ENCODE assay signal across 8 cellular contexts in the genomic region with DNA sequence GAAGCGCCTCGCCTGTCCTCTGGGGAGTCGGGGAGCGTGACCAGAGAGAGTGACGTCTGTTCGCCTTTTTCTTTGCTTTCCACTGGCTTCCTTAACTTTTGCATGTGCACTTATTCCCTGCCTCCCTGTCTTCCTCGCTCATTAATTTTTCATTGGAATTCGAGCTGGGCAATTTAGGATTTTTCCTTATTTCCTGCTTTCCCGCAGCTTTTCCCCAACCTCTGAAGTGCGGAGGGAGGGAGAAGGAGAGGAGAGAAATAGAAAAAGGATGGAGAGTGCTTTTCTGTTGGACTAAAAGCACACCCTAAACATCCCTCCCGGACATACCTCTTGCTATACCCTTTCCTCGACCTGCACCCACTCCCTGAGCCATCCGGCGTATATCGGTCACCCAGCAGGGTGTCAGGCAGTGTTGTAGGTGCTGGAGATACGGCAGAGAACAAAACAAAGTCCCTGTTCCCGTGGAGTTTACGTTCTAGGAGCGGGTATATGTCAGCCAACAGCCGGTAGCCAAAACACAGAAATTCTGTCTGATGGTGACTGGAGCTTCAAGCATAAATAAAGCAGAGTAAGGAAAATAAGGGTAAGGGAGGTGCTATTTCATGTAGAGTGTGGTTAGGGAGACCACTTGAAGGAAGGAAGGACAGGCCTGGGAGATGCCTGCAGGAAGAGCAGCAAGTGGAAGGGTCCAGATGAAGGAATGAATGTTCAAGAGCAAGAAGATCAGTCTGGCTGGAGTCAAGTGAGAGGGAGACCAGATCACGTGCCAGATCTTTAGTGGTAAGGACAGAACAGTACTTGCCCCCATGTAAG. TPM values are rescaled to one million over a fixed set of nuclear protein-coding genes. Genes with fewer than 3 reads are reported as not detected.
DNase-seq lines count a peak whose midpoint lies in the region; ATAC-seq and TF ChIP-seq lines count a peak whose summit lies in the region.

No MANE protein-coding gene starts in this region.

- no peak for TF ChIP-seq RAD21 in IMR-90 (IDR thresholded peaks at IDR 0.05; ENCODE audit: low read length)

- peak overlapping the region; percentile 44 for H3K4ac ChIP-seq in IMR-90 (ENCODE audit: low read depth, low read length)

- in situ Hi-C loops in IMR-90 (cut with MboI; ENCODE audit: low sequenced_read_pairs) = no loop called here

- intact Hi-C loops in IMR-90 (cut with micrococcal nuclease) (no loop called here), body of pancreas (cut with DNase I) (no loop called here)

- H4K91ac ChIP-seq in IMR-90 (ENCODE audit: insufficient read depth, low read depth, low read length) = peak overlapping the region; percentile 39

- no peak for ATAC-seq in IMR-90 (ENCODE audit: low read depth)
- no peak for ATAC-seq in body of pancreas
- ATAC-seq in GM21723 (IDR thresholded peaks at IDR 0.05; ENCODE audit: unreplicated experiment) = no peak
- no peak for ATAC-seq in GM18868 (IDR thresholded peaks at IDR 0.05; ENCODE audit: unreplicated experiment)
- no peak for ATAC-seq in HG02840 (IDR thresholded peaks at IDR 0.05; ENCODE audit: low FRiP score, unreplicated experiment)

- peak overlapping the region; percentile 97 for H3K23ac ChIP-seq in IMR-90 (ENCODE audit: low read depth, low read length)

- peak overlapping the region; percentile 17 for H2BK120ac ChIP-seq in IMR-90 (ENCODE audit: low read depth, low read length)

- H3K9ac ChIP-seq in IMR-90 (ENCODE audit: low read depth, low read length) = peak overlapping the region; percentile 56

- DNase-seq in AG10803 (ENCODE audit: low read depth) = no peak
- DNase-seq in IMR-90 = peak; percentile 4
- DNase-seq in body of pancreas = no peak
- no peak for DNase-seq in NCI-H2029 treated with DMSO at 0.1 percent for 48 hours (lab: John Stamatoyannopoulos, UW)

- H3K9me3 ChIP-seq in IMR-90 (ENCODE audit: control insufficient read depth, insufficient read depth, low read length) (no peaks in the 10 kb centered on the region), body of pancreas (no peaks in the 10 kb centered on the region), mesodermal cell (ENCODE audit: control insufficient read depth, low read length) (no peaks in the 10 kb centered on the region)

- 0 out of 2 replicates have a peak overlapping the region, but pooled peaks have one; percentile 1 for H2BK20ac ChIP-seq in IMR-90 (ENCODE audit: low read depth, low read length)

- H2AFZ ChIP-seq in IMR-90 (replicated peaks; ENCODE audit: low read length, poor library complexity) = peak overlapping the region; percentile 93

- WGBS in IMR-90 (ENCODE audit: extremely low coverage in 2 of 2, insufficient read length in 1 of 2), 2 experiments = 33% methylated on average over 8 of the region's 21 CpGs; no CpG with 5 or more reads in 1 of the 2 experiments
- WGBS in body of pancreas, 2 donors = 57 to 63% methylated on average over 21 of the region's 21 CpGs
- 15 to 16% methylated on average over 12 to 15 of the region's 21 CpGs for WGBS in mesodermal cell (ENCODE audit: insufficient coverage in 2 of 2), 2 experiments

- H2BK5ac ChIP-seq in IMR-90 (ENCODE audit: low read depth, low read length, poor library complexity, severe bottlenecking) = peak overlapping the region; percentile 39

- peak overlapping the region; percentile 69 for H3K14ac ChIP-seq in IMR-90 (replicated peaks; ENCODE audit: low read depth, low read length)

- CTCF ChIA-PET in IMR-90 (lab: Yijun Ruan, JAX) = no interaction called here

- H3K56ac ChIP-seq in IMR-90 (ENCODE audit: extremely low read depth, insufficient read depth, low read length) = peak overlapping the region; percentile 8; the same call in 1 of the 2 replicates

- H2AK9ac ChIP-seq in IMR-90 (replicated peaks; ENCODE audit: low read depth, low read length, poor library complexity) = peak overlapping the region; percentile 84

- no peak for TF ChIP-seq POLR2A in IMR-90 (IDR thresholded peaks at IDR 0.05; ENCODE audit: low read depth, low read length)
- TF ChIP-seq POLR2A in body of pancreas (IDR thresholded peaks at IDR 0.05) = no peak

- peaks cover 7% of the 10 kb centered on the region for H3K9me1 ChIP-seq in IMR-90 (ENCODE audit: insufficient read depth, low read length)

- POLR2A ChIA-PET in IMR-90 (lab: Charles Lee; ENCODE audit: unreplicated experiment) = no interaction called here

- peak overlapping the region; percentile 63 for H3K27ac ChIP-seq in IMR-90 (ENCODE audit: insufficient read depth, low read length)
- peak overlapping the region in 3 of 4 donors; percentile 94 to 97 (median 95) for H3K27ac ChIP-seq in body of pancreas
- no peak overlapping the region for H3K27ac ChIP-seq in mesodermal cell (ENCODE audit: low read depth, low read length, severe bottlenecking)

- peak overlapping the region; percentile 25 for H3K18ac ChIP-seq in IMR-90 (ENCODE audit: low read depth, low read length)

- H4K8ac ChIP-seq in IMR-90 (ENCODE audit: low read depth in 2 of 2, low read length in 2 of 2) = peak overlapping the region; percentile 69 to 92

- peaks cover 28% of the 10 kb centered on the region for H4K20me1 ChIP-seq in IMR-90 (ENCODE audit: insufficient read depth, low read length)

- H3K79me1 ChIP-seq in IMR-90 (ENCODE audit: low read depth in 1 of 2, low read length in 2 of 2) = peaks cover 3 to 24% of the 10 kb centered on the region in 2 experiments

- TF ChIP-seq CTCF in AG10803 (conservative IDR thresholded peaks at IDR 0.05; ENCODE audit: low read length) (no peak), IMR-90 (conservative IDR thresholded peaks at IDR 0.05; ENCODE audit: low read depth, low read length) (no peak), body of pancreas (IDR thresholded peaks at IDR 0.05) (no peak)

- no TSS peak for BruUV-seq in IMR-90 (replicated peaks; lab: Mats Ljungman, UMichigan)

- peak overlapping the region; percentile 62 for H4K5ac ChIP-seq in IMR-90 (ENCODE audit: low read depth, low read length)

- H3K27me3 ChIP-seq in IMR-90 (ENCODE audit: control insufficient read depth, insufficient read depth, low read length) (no peaks in the 10 kb centered on the region), body of pancreas (no peaks in the 10 kb centered on the region)

- dilution Hi-C loops in IMR-90 (cut with HindIII; ENCODE audit: low sequenced_read_pairs, unreplicated experiment) = no loop called here

- H3K4me3 ChIP-seq in AG10803 (ENCODE audit: low read length) (peak overlapping the region; percentile 85), IMR-90 (ENCODE audit: insufficient read depth, low read depth, low read length) (peak overlapping the region; percentile 83), body of pancreas (peak overlapping the region; percentile 49 to 68), mesodermal cell (ENCODE audit: extremely low read depth, insufficient read depth, low read length, poor library complexity, severe bottlenecking) (peak overlapping the region; percentile 75)

- H3K4me1 ChIP-seq in IMR-90 (ENCODE audit: control insufficient read depth, insufficient read depth, low read length) (peaks cover 2% of the 10 kb centered on the region), body of pancreas (peaks cover 41% of the 10 kb centered on the region), mesodermal cell (ENCODE audit: control insufficient read depth, insufficient read depth, low read length, poor library complexity, severe bottlenecking) (peaks cover 9% of the 10 kb centered on the region)

- H2AK5ac ChIP-seq in IMR-90 (ENCODE audit: low read depth, low read length) = peak overlapping the region; percentile 18; the same call in 1 of the 2 replicates

- H3K4me2 ChIP-seq in IMR-90 (ENCODE audit: low read depth, low read length) = peak overlapping the region; percentile 87

- H3K36me3 ChIP-seq in IMR-90 (ENCODE audit: control insufficient read depth, insufficient read depth, low read length) = no peaks in the 10 kb centered on the region
- no peaks in the 10 kb centered on the region for H3K36me3 ChIP-seq in body of pancreas (replicated peaks in 1 of 2; ENCODE audit: insufficient read depth in 1 of 2, low read depth in 2 of 2)
- peaks cover 19% of the 10 kb centered on the region for H3K36me3 ChIP-seq in mesodermal cell (ENCODE audit: control insufficient read depth, insufficient read depth, low read length)

- H2BK15ac ChIP-seq in IMR-90 (ENCODE audit: low read depth, low read length) = no peak overlapping the region

TF ChIP-seq in IMR-90, 13 proteins besides CTCF, POLR2A, EP300 and RAD21:
- TF ChIP-seq RFX5 (IDR thresholded peaks at IDR 0.05; ENCODE audit: low read depth, low read length) (no peak), BHLHE40 (IDR thresholded peaks at IDR 0.05; ENCODE audit: low read depth, low read length) (no peak), MAZ (IDR thresholded peaks at IDR 0.05; ENCODE audit: borderline replicate concordance, low read depth, low read length) (no peak), FOS (IDR thresholded peaks at IDR 0.05; ENCODE audit: low read depth, low read length) (no peak), MXI1 (IDR thresholded peaks at IDR 0.05; ENCODE audit: borderline replicate concordance, low read depth, low read length) (no peak), MAFK (IDR thresholded peaks at IDR 0.05; ENCODE audit: low read depth, low read length) (no peak)
- TF ChIP-seq, protein P1, sequence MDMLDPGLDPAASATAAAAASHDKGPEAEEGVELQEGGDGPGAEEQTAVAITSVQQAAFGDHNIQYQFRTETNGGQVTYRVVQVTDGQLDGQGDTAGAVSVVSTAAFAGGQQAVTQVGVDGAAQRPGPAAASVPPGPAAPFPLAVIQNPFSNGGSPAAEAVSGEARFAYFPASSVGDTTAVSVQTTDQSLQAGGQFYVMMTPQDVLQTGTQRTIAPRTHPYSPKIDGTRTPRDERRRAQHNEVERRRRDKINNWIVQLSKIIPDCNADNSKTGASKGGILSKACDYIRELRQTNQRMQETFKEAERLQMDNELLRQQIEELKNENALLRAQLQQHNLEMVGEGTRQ (IDR thresholded peaks at IDR 0.05; ENCODE audit: low read depth, low read length) = no peak
- TF ChIP-seq, protein P2, sequence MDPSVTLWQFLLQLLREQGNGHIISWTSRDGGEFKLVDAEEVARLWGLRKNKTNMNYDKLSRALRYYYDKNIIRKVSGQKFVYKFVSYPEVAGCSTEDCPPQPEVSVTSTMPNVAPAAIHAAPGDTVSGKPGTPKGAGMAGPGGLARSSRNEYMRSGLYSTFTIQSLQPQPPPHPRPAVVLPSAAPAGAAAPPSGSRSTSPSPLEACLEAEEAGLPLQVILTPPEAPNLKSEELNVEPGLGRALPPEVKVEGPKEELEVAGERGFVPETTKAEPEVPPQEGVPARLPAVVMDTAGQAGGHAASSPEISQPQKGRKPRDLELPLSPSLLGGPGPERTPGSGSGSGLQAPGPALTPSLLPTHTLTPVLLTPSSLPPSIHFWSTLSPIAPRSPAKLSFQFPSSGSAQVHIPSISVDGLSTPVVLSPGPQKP (IDR thresholded peaks at IDR 0.05; ENCODE audit: borderline replicate concordance, low read depth, low read length) = no peak

RNA-seq across cellular contexts. Expression of a gene that starts 0.6 kb away (rescaled TPM):
- total RNA-seq in IMR-90 (2012; rRNA removed) (81.4 and 88.0 TPM in 2 replicates), body of pancreas (10 to 100 TPM; 25.1 to 48.0 TPM)
- polyA plus RNA-seq in IMR-90 (2012; rRNA removed) = 30.4 and 31.1 TPM in 2 replicates
- polyA plus RNA-seq in IMR-90 (2012; cell fraction: cytosol; rRNA removed) = 10.0 and 28.3 TPM in 2 replicates
- 29.8 and 43.0 TPM in 2 replicates for polyA plus RNA-seq in IMR-90 (2012; cell fraction: nucleus; rRNA removed; ENCODE audit: low replicate concordance)
- polyA plus RNA-seq in mesodermal cell (2013, experiment 1 of 2) = 86.5 TPM
- polyA plus RNA-seq in mesodermal cell (2013, experiment 2 of 2) = 80.6 TPM
